ENCODE assay signal across 23 cellular contexts in the genomic region with DNA sequence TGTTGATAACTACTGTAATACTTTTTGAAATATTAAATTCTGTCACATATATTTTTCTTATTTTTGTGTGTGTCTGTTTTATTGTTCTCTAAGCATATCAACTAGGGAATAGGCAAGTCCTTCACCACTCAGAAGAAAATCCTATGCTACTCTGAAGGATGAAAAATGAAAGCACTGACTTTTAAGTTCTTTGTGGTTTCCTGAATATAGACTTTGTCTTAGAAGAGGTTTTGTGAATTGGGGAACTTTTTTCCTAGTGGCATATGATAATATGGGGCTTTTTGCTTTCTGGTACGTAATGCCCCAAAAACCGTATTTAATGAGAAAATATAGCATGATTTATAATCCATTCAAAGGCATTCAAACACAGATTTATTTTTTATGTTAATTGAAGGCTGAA.
"Had no signal": no experiment of that assay in that cellular context is flagged by ENCODE, and none has a peak within 500 bp of the region (broad histone marks: within the 10 kb centered on the region; RNA-seq: fewer than 3 reads in every experiment).

No MANE protein-coding gene starts in this region.

- H3K36me3 ChIP-seq: brain microvascular endothelial cell, esophagus squamous epithelium, ovary, right lobe of liver, thoracic aorta had no signal

- H3K27ac ChIP-seq: brain microvascular endothelial cell, epithelial cell of prostate, esophagus squamous epithelium, ovary, right lobe of liver, thoracic aorta had no signal

- H3K27me3 ChIP-seq: brain microvascular endothelial cell, esophagus squamous epithelium, ovary, right lobe of liver had no signal

- H3K4me3 ChIP-seq: esophagus squamous epithelium, ovary, right lobe of liver, thoracic aorta had no signal

- H3K9me3 Mint-ChIP-seq: activated B cell treated with CpG ODN at 0.5 μM for 24 hours; T-helper 2 cell treated with Interferon-gamma antibody and Interleukin-4, amounts not matched to agents 5 μg/mL and 100 μg/mL, for 36 hours had no signal

- H3K4me3 Mint-ChIP-seq: activated B cell treated with CpG ODN at 0.5 μM for 24 hours; activated naive CD4-positive, alpha-beta T cell treated with anti-CD3 and anti-CD28 coated beads for 36 hours; T-helper 2 cell treated with Interferon-gamma antibody and Interleukin-4, amounts not matched to agents 5 μg/mL and 100 μg/mL, for 36 hours had no signal

- ATAC-seq: left cardiac atrium, left ventricle myocardium superior, right lobe of liver had no signal

- H3K27me3 Mint-ChIP-seq: activated B cell treated with CpG ODN at 0.5 μM for 24 hours, progenitor cell of endocrine pancreas had no signal

- H3K9me3 ChIP-seq: esophagus squamous epithelium, ovary, right lobe of liver, thoracic aorta had no signal

- H3K4me1 ChIP-seq: esophagus squamous epithelium, right lobe of liver had no signal

- DNase-seq: activated B cell treated with CpG ODN at 0.5 μM for 24 hours; activated CD4-positive, alpha-beta T cell treated with anti-CD3 and anti-CD28 coated beads, Interleukin-2, amount 50 U/mL, for 1 hour; activated effector memory CD4-positive, alpha-beta T cell treated with anti-CD3 and anti-CD28 coated beads, Interleukin-2, amount 50 U/mL, for 16 hours; activated naive CD4-positive, alpha-beta T cell treated with anti-CD3 and anti-CD28 coated beads for 36 hours; activated T-cell treated with anti-CD3 and anti-CD28 coated beads for 4 hours; amniotic stem cell; brain microvascular endothelial cell; caudate nucleus; dermis blood vessel endothelial cell; effector CD4-positive, alpha-beta T cell; esophagus squamous epithelium; foreskin melanocyte; left cardiac atrium; left ventricle myocardium superior; ovary; right lobe of liver; stimulated activated CD4-positive, alpha-beta T cell treated with anti-CD3 and anti-CD28 coated beads, Interleukin-2, amount 100 ng/mL, for 48 hours; stimulated activated naive CD4-positive, alpha-beta T cell treated with Interleukin-2 at 50 U/mL for 16 hours; trophoblast cell had no signal

- H3K27ac Mint-ChIP-seq: activated B cell treated with CpG ODN at 0.5 μM for 24 hours; activated naive CD4-positive, alpha-beta T cell treated with anti-CD3 and anti-CD28 coated beads for 36 hours; progenitor cell of endocrine pancreas; T-helper 2 cell treated with Interferon-gamma antibody and Interleukin-4, amounts not matched to agents 5 μg/mL and 100 μg/mL, for 36 hours had no signal
